ENCODE assay signal across 19 cellular contexts in genomic region chr12:5044420-5045295, GRCh38. TPM values are rescaled to one million over a fixed set of nuclear protein-coding genes. Genes with fewer than 3 reads are reported as not detected.
DNase-seq lines count a peak whose midpoint lies in the region; ATAC-seq and TF ChIP-seq lines count a peak whose summit lies in the region.
"Had no signal": no experiment of that assay in that cellular context is flagged by ENCODE, and none has a peak within 500 bp of the region (broad histone marks: within the 10 kb centered on the region; RNA-seq: fewer than 3 reads in every experiment).

No MANE protein-coding gene starts in this region.

- peaks cover 12 to 93% (median 85%) of the 10 kb centered on the region in 10 experiments; a peak in 19 of 20 replicates for H3K4me1 ChIP-seq in BLaER1 treated with 17β-estradiol and CSF1 and Interleukin-3, amounts not matched to agents 10 nM and 100 nM
- H3K4me1 ChIP-seq in iPS-18a (ENCODE audit: control insufficient read depth, low read depth, low read length) (peaks cover 16% of the 10 kb centered on the region), psoas muscle (no peaks in the 10 kb centered on the region)

- peak overlapping the region in 6 of 11 experiments; percentile 38 to 71 (median 58); a peak in 10 of 22 replicates for H3K27ac ChIP-seq in BLaER1 treated with 17β-estradiol and CSF1 and Interleukin-3, amounts not matched to agents 10 nM and 100 nM
- no peak overlapping the region for H3K27ac ChIP-seq in iPS-18a (ENCODE audit: low read length)
- no peak overlapping the region for H3K27ac ChIP-seq in psoas muscle

- H3K9me3 Mint-ChIP-seq in brain: peaks cover 6 to 15% (median 7%) of the 10 kb centered on the region in 5 experiments
- H3K9me3 Mint-ChIP-seq: activated CD4-positive, alpha-beta memory T cell treated with anti-CD3 and anti-CD28 coated beads for 36 hours; activated T-cell treated with anti-CD3 and anti-CD28 coated beads, Interleukin-2, amount 50 U/mL, for 24 hours; CD4-positive, alpha-beta T cell had no signal

- H3K4me3 Mint-ChIP-seq in brain: peak overlapping the region; percentile 34 to 64 (median 62)
- H3K4me3 Mint-ChIP-seq: activated CD4-positive, alpha-beta memory T cell treated with anti-CD3 and anti-CD28 coated beads for 36 hours; activated T-cell treated with anti-CD3 and anti-CD28 coated beads, Interleukin-2, amount 50 U/mL, for 24 hours; CD4-positive, alpha-beta T cell had no signal

- ATAC-seq in psoas muscle (peak in 1 of 4 donors; percentile 20), esophagus mucosa (no peak)
- ATAC-seq: left lobe of liver had no signal

- no peaks in the 10 kb centered on the region for H3K36me3 ChIP-seq in BLaER1 treated with 17β-estradiol and CSF1 and Interleukin-3, amounts not matched to agents 10 nM and 100 nM
- H3K36me3 ChIP-seq in iPS-18a (ENCODE audit: control insufficient read depth, low read depth, low read length): no peaks in the 10 kb centered on the region
- H3K36me3 ChIP-seq in psoas muscle (ENCODE audit: insufficient read depth in 1 of 2, low read depth in 1 of 2): no peaks in the 10 kb centered on the region

- peaks cover 0 to 17% (median 9%) of the 10 kb centered on the region in 11 experiments; a peak in 13 of 22 replicates for H3K9me3 ChIP-seq in BLaER1 treated with 17β-estradiol and CSF1 and Interleukin-3, amounts not matched to agents 10 nM and 100 nM (replicated peaks in 1 of 11)
- H3K9me3 ChIP-seq in iPS-18a (ENCODE audit: control insufficient read depth, low read depth, low read length) (no peaks in the 10 kb centered on the region), psoas muscle (no peaks in the 10 kb centered on the region)

- peaks cover 0 to 73% (median 0%) of the 10 kb centered on the region in 11 experiments; a peak in 9 of 22 replicates for H3K27me3 ChIP-seq in BLaER1 treated with 17β-estradiol and CSF1 and Interleukin-3, amounts not matched to agents 10 nM and 100 nM
- H3K27me3 ChIP-seq in iPS-18a (ENCODE audit: control insufficient read depth, insufficient read depth, low read length) (peaks cover 75% of the 10 kb centered on the region), psoas muscle (ENCODE audit: insufficient read depth in 3 of 3, low read length in 2 of 3) (peaks cover 0 to 59% (median 21%) of the 10 kb centered on the region in 3 donors)

- peak overlapping the region; percentile 78 to 99 (median 93) for H3K4me2 ChIP-seq in BLaER1 treated with 17β-estradiol and CSF1 and Interleukin-3, amounts not matched to agents 10 nM and 100 nM

- peaks cover 0 to 14% (median 0%) of the 10 kb centered on the region in 11 experiments; a peak in 2 of 22 replicates for H4K20me1 ChIP-seq in BLaER1 treated with 17β-estradiol and CSF1 and Interleukin-3, amounts not matched to agents 10 nM and 100 nM

- peaks cover 26% of the 10 kb centered on the region for H3K27me3 Mint-ChIP-seq in brain

- peaks cover 74% of the 10 kb centered on the region for H3K4me1 Mint-ChIP-seq in brain

- TF ChIP-seq CTCF in brain (conservative IDR thresholded peaks at IDR 0.05): no peak
- no peak for TF ChIP-seq CTCF in psoas muscle (IDR thresholded peaks at IDR 0.05)

- H3K36me3 Mint-ChIP-seq in brain: peaks cover 6% of the 10 kb centered on the region
- H3K36me3 Mint-ChIP-seq: activated CD4-positive, alpha-beta memory T cell treated with anti-CD3 and anti-CD28 coated beads for 36 hours had no signal

- intact Hi-C loops in psoas muscle (cut with DNase I): no loop called here

- peak overlapping the region; percentile 39 to 65 (median 53); a peak in 13 of 20 replicates for H3K4me3 ChIP-seq in BLaER1 treated with 17β-estradiol and CSF1 and Interleukin-3, amounts not matched to agents 10 nM and 100 nM
- H3K4me3 ChIP-seq in iPS-18a (ENCODE audit: low read length) (peak overlapping the region; percentile 60), psoas muscle (peak overlapping the region; percentile 53)

- WGBS in psoas muscle, 3 donors: 59 to 66% (median 59%) methylated on average over 69 to 71 of the region's 71 CpGs

- peak overlapping the region in 2 of 5 experiments; percentile 71 to 97 for H3K27ac Mint-ChIP-seq in brain
- H3K27ac Mint-ChIP-seq: activated CD4-positive, alpha-beta memory T cell treated with anti-CD3 and anti-CD28 coated beads for 36 hours; activated T-cell treated with anti-CD3 and anti-CD28 coated beads, Interleukin-2, amount 50 U/mL, for 24 hours; CD4-positive, alpha-beta T cell had no signal

- DNase-seq in psoas muscle (no peak), NCI-H748 (lab: John Stamatoyannopoulos, UW; ENCODE audit: unreplicated experiment) (no peak), NCI-H146 treated with DMSO at 0.1 percent for 48 hours (lab: John Stamatoyannopoulos, UW; ENCODE audit: unreplicated experiment) (no peak), DMS79 (lab: John Stamatoyannopoulos, UW) (no peak)
- DNase-seq: activated CD4-positive, alpha-beta memory T cell treated with anti-CD3 and anti-CD28 coated beads for 36 hours; activated naive CD4-positive, alpha-beta T cell treated with anti-CD3 and anti-CD28 coated beads, Interleukin-2, amount 50 U/mL, for 16 hours; activated T-cell treated with anti-CD3 and anti-CD28 coated beads, Interleukin-2, amount 50 U/mL, for 24 hours; CD4-positive, alpha-beta T cell; dermis blood vessel endothelial cell; NCI-H226; stimulated activated CD4-positive, alpha-beta T cell treated with anti-CD3 and anti-CD28 coated beads, Interleukin-15, amount 100 ng/mL, for 24 hours; stimulated activated naive CD4-positive, alpha-beta T cell treated with Interleukin-2 at 50 U/mL for 16 hours had no signal

- H3K9ac ChIP-seq in BLaER1 treated with 17β-estradiol and CSF1 and Interleukin-3, amounts not matched to agents 10 nM and 100 nM: peak overlapping the region in 5 of 11 experiments; percentile 45 to 72 (median 71); a peak in 8 of 22 replicates
- no peak overlapping the region for H3K9ac ChIP-seq in iPS-18a (ENCODE audit: low read length)

RNA-seq across cellular contexts. Expression of gene KCNA5, which starts 1.0 kb away (rescaled TPM):
- polyA plus RNA-seq in brain (ENCODE audit: insufficient read depth, low read depth, low replicate concordance) (1.4 TPM), psoas muscle (1 to 10 TPM in 1 of 3 donors, under 1 TPM in 2; 0.64 to 1.1 (median 1.00) TPM)
- total RNA-seq in psoas muscle (1 to 10 TPM; 1.0 to 2.0 (median 1.3) TPM), esophagus mucosa (not detected)
- total RNA-seq: activated CD4-positive, alpha-beta memory T cell treated with anti-CD3 and anti-CD28 coated beads for 36 hours; CD4-positive, alpha-beta T cell; dermis blood vessel endothelial cell; HT1080; renal cortical epithelial cell had no signal

Comparison
In these comparisons a context has a peak if more than half of its experiments do, and no peak if none do; other contexts are left out.
1. H3K27ac ChIP-seq: peak in BLaER1 treated with 17β-estradiol and CSF1 and Interleukin-3, amounts not matched to agents 10 nM and 100 nM (6 of 11); none in iPS-18a (single experiment) and psoas muscle (single experiment).
2. Peak in every context shown above with its lines, with median percentiles within 50 percentile points of each other: H3K4me3 ChIP-seq.